9 cellular contexts compared by ENCODE assay signal in the genomic region with DNA sequence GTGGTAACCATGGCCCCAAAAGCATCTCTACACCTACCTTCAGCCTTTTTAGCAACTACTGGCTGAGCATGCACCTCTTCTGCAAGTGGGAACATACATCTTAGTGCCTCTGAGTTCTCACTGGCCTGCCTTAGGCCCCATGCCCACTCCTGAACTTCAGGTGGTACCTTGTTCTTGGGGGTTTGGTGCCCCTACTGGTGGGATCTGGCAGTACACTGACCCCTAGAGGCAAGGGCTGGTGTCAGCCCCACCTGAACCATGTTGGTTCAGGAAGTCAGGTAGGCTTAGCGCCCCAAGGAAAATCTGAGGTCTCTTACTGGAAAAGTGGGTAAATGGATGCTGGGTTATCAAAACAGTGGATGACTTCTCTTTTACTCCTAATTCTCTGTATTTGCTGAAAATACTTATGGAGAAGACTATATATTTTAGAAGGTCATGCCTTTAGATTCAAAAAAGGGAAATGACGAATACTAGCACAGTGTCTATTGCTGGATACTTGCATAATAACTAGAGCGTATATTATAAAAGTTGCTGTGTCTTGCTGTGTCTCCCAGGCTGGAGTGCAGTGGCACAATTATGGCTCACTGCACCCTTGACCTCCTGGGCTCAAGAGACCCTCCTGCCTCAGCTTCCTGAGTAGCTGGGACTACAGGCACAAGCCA.
DNase-seq lines count a peak whose midpoint lies in the region; ATAC-seq and TF ChIP-seq lines count a peak whose summit lies in the region.
"Had no signal": no experiment of that assay in that cellular context is flagged by ENCODE, and none has a peak within 500 bp of the region (broad histone marks: within the 10 kb centered on the region; RNA-seq: fewer than 3 reads in every experiment).

No MANE protein-coding gene starts in this region.

- no peaks in the 10 kb centered on the region for H3K9me3 ChIP-seq in Peyer's patch

- CTCF ChIA-PET in activated CD4-positive, alpha-beta T cell treated with anti-CD3 and anti-CD28 coated beads, Interleukin-2, amount 10 ng/mL, durations not matched to agents 7 days and 5 days (lab: Charles Lee), result no interaction called here
- CTCF ChIA-PET in RWPE1 (lab: Yijun Ruan, JAX), result no interaction called here

- H3K36me3 ChIP-seq in Peyer's patch, result no peaks in the 10 kb centered on the region

- ATAC-seq in foreskin keratinocyte (peak; percentile 34), HG03045 (IDR thresholded peaks at IDR 0.05; ENCODE audit: unreplicated experiment) (no peak), GM21529 (IDR thresholded peaks at IDR 0.05; ENCODE audit: unreplicated experiment) (no peak)
- ATAC-seq in stimulated activated naive B cell treated with anti-CD40 and anti-IgM and Interleukin-4, amounts not matched to agents 10 μg/mL and 1 μg/mL and 100 μg/mL, for 72 hours (replicated peaks), result peak; percentile 61

- DNase-seq in activated CD4-positive, alpha-beta T cell treated with anti-CD3 and anti-CD28 coated beads, Interleukin-2, amount 10 ng/mL, durations not matched to agents 7 days and 5 days, result peak; percentile 25
- no peak for DNase-seq in activated CD4-positive, alpha-beta T cell treated with anti-CD3 and anti-CD28 coated beads for 1 hour
- no peak for DNase-seq in Peyer's patch
- no peak for DNase-seq in foreskin keratinocyte
- DNase-seq in stimulated activated naive B cell treated with anti-CD40 and anti-IgM and Interleukin-4, amounts not matched to agents 10 μg/mL and 1 μg/mL and 100 μg/mL, for 72 hours, result no peak
- DNase-seq in RWPE1 (ENCODE audit: low spot score), result no peak
- DNase-seq: NCI-H2029 had no signal

- peaks cover 2% of the 10 kb centered on the region for H3K9me3 Mint-ChIP-seq in activated CD4-positive, alpha-beta T cell treated with anti-CD3 and anti-CD28 coated beads, Interleukin-2, amount 10 ng/mL, durations not matched to agents 7 days and 5 days
- peaks cover 4 to 7% of the 10 kb centered on the region in 2 donors for H3K9me3 Mint-ChIP-seq in stimulated activated naive B cell treated with anti-CD40 and anti-IgM and Interleukin-4, amounts not matched to agents 10 μg/mL and 1 μg/mL and 100 μg/mL, for 72 hours

- H3K27ac ChIP-seq in Peyer's patch (no peak overlapping the region), foreskin keratinocyte (no peak overlapping the region), RWPE1 (no peak overlapping the region)

- TF ChIP-seq POLR2A in Peyer's patch (IDR thresholded peaks at IDR 0.05), result no peak

- H3K4me3 Mint-ChIP-seq in activated CD4-positive, alpha-beta T cell treated with anti-CD3 and anti-CD28 coated beads, Interleukin-2, amount 10 ng/mL, durations not matched to agents 7 days and 5 days, result no peak overlapping the region
- H3K4me3 Mint-ChIP-seq in stimulated activated naive B cell treated with anti-CD40 and anti-IgM and Interleukin-4, amounts not matched to agents 10 μg/mL and 1 μg/mL and 100 μg/mL, for 72 hours, result no peak overlapping the region

- H3K4me1 ChIP-seq in Peyer's patch, result no peaks in the 10 kb centered on the region
- H3K4me1 ChIP-seq in foreskin keratinocyte, result no peaks in the 10 kb centered on the region

- H3K27me3 Mint-ChIP-seq in activated CD4-positive, alpha-beta T cell treated with anti-CD3 and anti-CD28 coated beads, Interleukin-2, amount 10 ng/mL, durations not matched to agents 7 days and 5 days, result peaks cover 20% of the 10 kb centered on the region
- H3K27me3 Mint-ChIP-seq in stimulated activated naive B cell treated with anti-CD40 and anti-IgM and Interleukin-4, amounts not matched to agents 10 μg/mL and 1 μg/mL and 100 μg/mL, for 72 hours, result peaks cover 3 to 7% of the 10 kb centered on the region in 2 donors

- no peak overlapping the region for H3K4me3 ChIP-seq in Peyer's patch

- TF ChIP-seq CTCF in Peyer's patch (IDR thresholded peaks at IDR 0.05) (peak in 5 of 6 experiments; percentile 19 to 38 (median 34)), foreskin keratinocyte (conservative IDR thresholded peaks at IDR 0.05) (peak; percentile 62), RWPE1 (conservative IDR thresholded peaks at IDR 0.05; ENCODE audit: low read depth) (no peak; the same call in 1 of the 2 replicates)

- no peaks in the 10 kb centered on the region for H3K27me3 ChIP-seq in Peyer's patch
- no peaks in the 10 kb centered on the region for H3K27me3 ChIP-seq in foreskin keratinocyte

- no peaks in the 10 kb centered on the region for H3K4me1 Mint-ChIP-seq in activated CD4-positive, alpha-beta T cell treated with anti-CD3 and anti-CD28 coated beads, Interleukin-2, amount 10 ng/mL, durations not matched to agents 7 days and 5 days
- no peaks in the 10 kb centered on the region for H3K4me1 Mint-ChIP-seq in stimulated activated naive B cell treated with anti-CD40 and anti-IgM and Interleukin-4, amounts not matched to agents 10 μg/mL and 1 μg/mL and 100 μg/mL, for 72 hours

- POLR2A ChIA-PET in activated CD4-positive, alpha-beta T cell treated with anti-CD3 and anti-CD28 coated beads, Interleukin-2, amount 10 ng/mL, durations not matched to agents 7 days and 5 days (lab: Charles Lee), result no interaction called here
- POLR2A ChIA-PET in RWPE1 (lab: Yijun Ruan, JAX; ENCODE audit: low non-redundant PET), result no interaction called here

- no peak overlapping the region for H3K27ac Mint-ChIP-seq in activated CD4-positive, alpha-beta T cell treated with anti-CD3 and anti-CD28 coated beads, Interleukin-2, amount 10 ng/mL, durations not matched to agents 7 days and 5 days
- H3K27ac Mint-ChIP-seq in stimulated activated naive B cell treated with anti-CD40 and anti-IgM and Interleukin-4, amounts not matched to agents 10 μg/mL and 1 μg/mL and 100 μg/mL, for 72 hours, result no peak overlapping the region

- no peaks in the 10 kb centered on the region for H3K36me3 Mint-ChIP-seq in activated CD4-positive, alpha-beta T cell treated with anti-CD3 and anti-CD28 coated beads, Interleukin-2, amount 10 ng/mL, durations not matched to agents 7 days and 5 days (ENCODE audit: low read depth)
- H3K36me3 Mint-ChIP-seq in stimulated activated naive B cell treated with anti-CD40 and anti-IgM and Interleukin-4, amounts not matched to agents 10 μg/mL and 1 μg/mL and 100 μg/mL, for 72 hours, result peaks cover 14 to 18% of the 10 kb centered on the region in 2 donors

Comparison
In these comparisons a context has a peak if more than half of its experiments do, and no peak if none do; other contexts are left out.
1. ATAC-seq: peak in foreskin keratinocyte (single experiment) and stimulated activated naive B cell treated with anti-CD40 and anti-IgM and Interleukin-4, amounts not matched to agents 10 μg/mL and 1 μg/mL and 100 μg/mL, for 72 hours (2 of 2); none in HG03045 (single experiment) and GM21529 (single experiment).